In genomic region chr1:210596641-210597040, GRCh38 we compare ENCODE assay signal across 23 cellular contexts.
A peak's percentile ranks its signal among the peaks of the same experiment; 100 is the strongest.
DNase-seq lines count a peak whose midpoint lies in the region; ATAC-seq, FAIRE-seq and TF ChIP-seq lines count a peak whose summit lies in the region.
"Had no signal": no experiment of that assay in that cellular context is flagged by ENCODE, and none has a peak within 500 bp of the region (broad histone marks: within the 10 kb centered on the region; RNA-seq: fewer than 3 reads in every experiment).

No MANE protein-coding gene starts in this region.

- no peak overlapping the region for H3K4me3 ChIP-seq in astrocyte (ENCODE audit: insufficient read depth, low read depth, low read length)
- no peak overlapping the region for H3K4me3 ChIP-seq in osteoblast (ENCODE audit: insufficient read depth, low read length)
- no peak overlapping the region for H3K4me3 ChIP-seq in body of pancreas
- H3K4me3 ChIP-seq: GM12878, K562 had no signal

- no peaks in the 10 kb centered on the region for H4K20me1 ChIP-seq in astrocyte (ENCODE audit: insufficient read depth, low read length)
- no peaks in the 10 kb centered on the region for H4K20me1 ChIP-seq in osteoblast (ENCODE audit: insufficient read depth, low read length)

- ATAC-seq in body of pancreas, result no peak
- ATAC-seq in HG03354 (IDR thresholded peaks at IDR 0.05; ENCODE audit: poor library complexity, severe bottlenecking, unreplicated experiment), result no peak
- ATAC-seq: HepG2, K562, T-cell had no signal

- H3K9me3 ChIP-seq in astrocyte (ENCODE audit: insufficient read depth, low read depth, low read length) (no peaks in the 10 kb centered on the region), osteoblast (ENCODE audit: low read depth, low read length) (no peaks in the 10 kb centered on the region), body of pancreas (no peaks in the 10 kb centered on the region)

- no peak overlapping the region for H3K9ac ChIP-seq in astrocyte (ENCODE audit: low read length)

- no peak overlapping the region for H3K4me3 Mint-ChIP-seq in astrocyte (ENCODE audit: unreplicated experiment)
- H3K4me3 Mint-ChIP-seq: T-cell had no signal

- no peak for TF ChIP-seq POLR2A in body of pancreas (IDR thresholded peaks at IDR 0.05)

- DNase-seq in GM04503 (ENCODE audit: low read depth) (peak; percentile 22), astrocyte (ENCODE audit: low read depth) (no peak), osteoblast (ENCODE audit: insufficient read length, low spot score, missing footprints) (no peak), body of pancreas (no peak), cerebellar cortex (ENCODE audit: low spot score) (no peak), DMS153 treated with DMSO at 0.1 percent for 48 hours (lab: John Stamatoyannopoulos, UW; ENCODE audit: unreplicated experiment) (no peak)
- DNase-seq: HCEC 1CT, Kasumi-1, MV-4-11, NCI-H1105, NCI-H1436 treated with DMSO at 0.1 percent for 48 hours, NCI-H187 treated with DMSO at 0.1 percent for 48 hours, NCI-H446, NCI-H526, Right ventricle myocardium superior, RPMI8226, T-cell had no signal

- peaks cover 2% of the 10 kb centered on the region for H3K36me3 Mint-ChIP-seq in astrocyte (ENCODE audit: low read depth, unreplicated experiment)

- H3K27ac Mint-ChIP-seq in astrocyte (ENCODE audit: unreplicated experiment), result peak overlapping the region; percentile 100
- H3K27ac Mint-ChIP-seq: T-cell had no signal

- H2AFZ ChIP-seq in astrocyte (ENCODE audit: low read depth, low read length) (no peak overlapping the region), osteoblast (ENCODE audit: low read length) (no peak overlapping the region)

- H3K79me2 ChIP-seq in astrocyte (ENCODE audit: insufficient read depth, low read length) (no peaks in the 10 kb centered on the region), osteoblast (ENCODE audit: insufficient read depth, low read length) (no peaks in the 10 kb centered on the region)

- no peaks in the 10 kb centered on the region for H3K36me3 ChIP-seq in astrocyte (ENCODE audit: insufficient read depth, low read length)
- no peaks in the 10 kb centered on the region for H3K36me3 ChIP-seq in osteoblast (ENCODE audit: insufficient read depth, low read length)
- no peaks in the 10 kb centered on the region for H3K36me3 ChIP-seq in body of pancreas (replicated peaks in 1 of 2; ENCODE audit: insufficient read depth in 1 of 2, low read depth in 2 of 2)

- no peak overlapping the region for H3K4me2 ChIP-seq in astrocyte (ENCODE audit: low read length)
- no peak overlapping the region for H3K4me2 ChIP-seq in osteoblast (ENCODE audit: insufficient read depth, low read length)

- H3K4me1 ChIP-seq in astrocyte (ENCODE audit: insufficient read depth, low read length) (peaks cover 19% of the 10 kb centered on the region), osteoblast (ENCODE audit: insufficient read depth, low read length) (peaks cover 31% of the 10 kb centered on the region), body of pancreas (no peaks in the 10 kb centered on the region)

- intact Hi-C loops in body of pancreas (cut with DNase I), result no loop called here

- H3K4me1 Mint-ChIP-seq in astrocyte (ENCODE audit: low read depth, unreplicated experiment), result peaks cover 43% of the 10 kb centered on the region
- H3K4me1 Mint-ChIP-seq: T-cell had no signal

- 69 to 77% methylated on average over 2 of the region's 2 CpGs for WGBS in body of pancreas, 2 donors

- TF ChIP-seq CTCF in astrocyte (IDR thresholded peaks at IDR 0.05; ENCODE audit: insufficient read depth, low read depth, low read length) (no peak), osteoblast (IDR thresholded peaks at IDR 0.05; ENCODE audit: extremely low read depth, low read depth, low read length) (no peak), body of pancreas (IDR thresholded peaks at IDR 0.05) (no peak)

- H3K27me3 ChIP-seq in astrocyte (ENCODE audit: insufficient read depth, low read length), result no peaks in the 10 kb centered on the region
- no peaks in the 10 kb centered on the region for H3K27me3 ChIP-seq in osteoblast (ENCODE audit: insufficient read depth, low read length)
- no peaks in the 10 kb centered on the region for H3K27me3 ChIP-seq in body of pancreas

- H3K27me3 Mint-ChIP-seq in astrocyte (ENCODE audit: low read depth, unreplicated experiment), result no peaks in the 10 kb centered on the region

- no peak overlapping the region for H3K27ac ChIP-seq in astrocyte (ENCODE audit: low read depth, low read length)
- peak overlapping the region; percentile 99 for H3K27ac ChIP-seq in osteoblast (ENCODE audit: low read depth, low read length)
- H3K27ac ChIP-seq in body of pancreas, result no peak overlapping the region

- H3K9me3 Mint-ChIP-seq in astrocyte (ENCODE audit: unreplicated experiment), result peaks cover 1% of the 10 kb centered on the region

- FAIRE-seq in astrocyte (lab: Jason Lieb, UNC), result peak; percentile 86
- FAIRE-seq: G401.6, GM12878, H1, HepG2, K562 had no signal
